1 cellular context compared by ENCODE assay signal in genomic region chr2:29106241-29106640, GRCh38.
TF ChIP-seq lines count a peak whose summit lies in the region.

No MANE protein-coding gene starts in this region.

TF ChIP-seq in HCT116, 20 proteins besides CTCF, POLR2A, EP300 and RAD21 (continued from another document):
- TF ChIP-seq, protein P1, sequence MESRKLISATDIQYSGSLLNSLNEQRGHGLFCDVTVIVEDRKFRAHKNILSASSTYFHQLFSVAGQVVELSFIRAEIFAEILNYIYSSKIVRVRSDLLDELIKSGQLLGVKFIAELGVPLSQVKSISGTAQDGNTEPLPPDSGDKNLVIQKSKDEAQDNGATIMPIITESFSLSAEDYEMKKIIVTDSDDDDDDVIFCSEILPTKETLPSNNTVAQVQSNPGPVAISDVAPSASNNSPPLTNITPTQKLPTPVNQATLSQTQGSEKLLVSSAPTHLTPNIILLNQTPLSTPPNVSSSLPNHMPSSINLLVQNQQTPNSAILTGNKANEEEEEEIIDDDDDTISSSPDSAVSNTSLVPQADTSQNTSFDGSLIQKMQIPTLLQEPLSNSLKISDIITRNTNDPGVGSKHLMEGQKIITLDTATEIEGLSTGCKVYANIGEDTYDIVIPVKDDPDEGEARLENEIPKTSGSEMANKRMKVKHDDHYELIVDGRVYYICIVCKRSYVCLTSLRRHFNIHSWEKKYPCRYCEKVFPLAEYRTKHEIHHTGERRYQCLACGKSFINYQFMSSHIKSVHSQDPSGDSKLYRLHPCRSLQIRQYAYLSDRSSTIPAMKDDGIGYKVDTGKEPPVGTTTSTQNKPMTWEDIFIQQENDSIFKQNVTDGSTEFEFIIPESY (IDR thresholded peaks at IDR 0.05; ENCODE audit: extremely low read depth, insufficient replicate concordance, low read length), result no peak
- TF ChIP-seq EZH2 (IDR thresholded peaks at IDR 0.05) (no peak), ZFX (IDR thresholded peaks at IDR 0.05) (no peak), ELF1 (IDR thresholded peaks at IDR 0.05; ENCODE audit: borderline replicate concordance, low read depth) (no peak)
- TF ChIP-seq, protein P2, sequence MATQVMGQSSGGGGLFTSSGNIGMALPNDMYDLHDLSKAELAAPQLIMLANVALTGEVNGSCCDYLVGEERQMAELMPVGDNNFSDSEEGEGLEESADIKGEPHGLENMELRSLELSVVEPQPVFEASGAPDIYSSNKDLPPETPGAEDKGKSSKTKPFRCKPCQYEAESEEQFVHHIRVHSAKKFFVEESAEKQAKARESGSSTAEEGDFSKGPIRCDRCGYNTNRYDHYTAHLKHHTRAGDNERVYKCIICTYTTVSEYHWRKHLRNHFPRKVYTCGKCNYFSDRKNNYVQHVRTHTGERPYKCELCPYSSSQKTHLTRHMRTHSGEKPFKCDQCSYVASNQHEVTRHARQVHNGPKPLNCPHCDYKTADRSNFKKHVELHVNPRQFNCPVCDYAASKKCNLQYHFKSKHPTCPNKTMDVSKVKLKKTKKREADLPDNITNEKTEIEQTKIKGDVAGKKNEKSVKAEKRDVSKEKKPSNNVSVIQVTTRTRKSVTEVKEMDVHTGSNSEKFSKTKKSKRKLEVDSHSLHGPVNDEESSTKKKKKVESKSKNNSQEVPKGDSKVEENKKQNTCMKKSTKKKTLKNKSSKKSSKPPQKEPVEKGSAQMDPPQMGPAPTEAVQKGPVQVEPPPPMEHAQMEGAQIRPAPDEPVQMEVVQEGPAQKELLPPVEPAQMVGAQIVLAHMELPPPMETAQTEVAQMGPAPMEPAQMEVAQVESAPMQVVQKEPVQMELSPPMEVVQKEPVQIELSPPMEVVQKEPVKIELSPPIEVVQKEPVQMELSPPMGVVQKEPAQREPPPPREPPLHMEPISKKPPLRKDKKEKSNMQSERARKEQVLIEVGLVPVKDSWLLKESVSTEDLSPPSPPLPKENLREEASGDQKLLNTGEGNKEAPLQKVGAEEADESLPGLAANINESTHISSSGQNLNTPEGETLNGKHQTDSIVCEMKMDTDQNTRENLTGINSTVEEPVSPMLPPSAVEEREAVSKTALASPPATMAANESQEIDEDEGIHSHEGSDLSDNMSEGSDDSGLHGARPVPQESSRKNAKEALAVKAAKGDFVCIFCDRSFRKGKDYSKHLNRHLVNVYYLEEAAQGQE (IDR thresholded peaks at IDR 0.05; ENCODE audit: low read depth), result no peak
